Comparison of ENCODE assay signal across 27 cellular contexts in genomic region chr5:77120706-77121105, GRCh38.
"Had no signal": no experiment of that assay in that cellular context is flagged by ENCODE, and none has a peak within 500 bp of the region (broad histone marks: within the 10 kb centered on the region; RNA-seq: fewer than 3 reads in every experiment).

No MANE protein-coding gene starts in this region.

- FAIRE-seq: endometrium, endothelial cell of umbilical vein, frontal cortex had no signal

- H3K27me3 ChIP-seq: colonic mucosa, dorsolateral prefrontal cortex, esophagus muscularis mucosa, esophagus squamous epithelium, gastrocnemius medialis, gastroesophageal sphincter, heart left ventricle, heart right ventricle, hepatocyte had no signal

- ATAC-seq: effector memory CD8-positive, alpha-beta T cell; esophagus mucosa; foreskin keratinocyte; gastrocnemius medialis; gastroesophageal sphincter; heart left ventricle; heart right ventricle had no signal

- H3K4me3 ChIP-seq: colonic mucosa, coronary artery, dorsolateral prefrontal cortex, esophagus muscularis mucosa, esophagus squamous epithelium, gastrocnemius medialis, gastroesophageal sphincter, heart left ventricle, heart right ventricle, hepatocyte had no signal

- H3K4me1 ChIP-seq: colonic mucosa, esophagus muscularis mucosa, esophagus squamous epithelium, foreskin keratinocyte, gastrocnemius medialis, gastroesophageal sphincter, heart left ventricle, heart right ventricle had no signal

- H3K27ac ChIP-seq: colonic mucosa, coronary artery, dorsolateral prefrontal cortex, epithelial cell of prostate, esophagus muscularis mucosa, esophagus squamous epithelium, foreskin keratinocyte, gastrocnemius medialis, gastroesophageal sphincter, heart left ventricle, heart right ventricle, hepatocyte had no signal

- H3K36me3 ChIP-seq: colonic mucosa, esophagus squamous epithelium, gastrocnemius medialis, heart left ventricle, heart right ventricle had no signal

- DNase-seq: colonic mucosa; cortex of kidney; dermis blood vessel endothelial cell; dorsolateral prefrontal cortex; effector CD4-positive, alpha-beta T cell; effector CD8-positive, alpha-beta T cell; effector memory CD4-positive, alpha-beta T cell; effector memory CD8-positive, alpha-beta T cell; endodermal cell; erythroblast; esophagus squamous epithelium; foreskin fibroblast; foreskin keratinocyte; foreskin melanocyte; gastrocnemius medialis; glutamatergic neuron; heart left ventricle; heart right ventricle had no signal

- H3K9me3 ChIP-seq: colonic mucosa, esophagus muscularis mucosa, esophagus squamous epithelium, gastrocnemius medialis, gastroesophageal sphincter, heart left ventricle had no signal
